Comparison of ENCODE assay signal across 16 cellular contexts in the genomic region with DNA sequence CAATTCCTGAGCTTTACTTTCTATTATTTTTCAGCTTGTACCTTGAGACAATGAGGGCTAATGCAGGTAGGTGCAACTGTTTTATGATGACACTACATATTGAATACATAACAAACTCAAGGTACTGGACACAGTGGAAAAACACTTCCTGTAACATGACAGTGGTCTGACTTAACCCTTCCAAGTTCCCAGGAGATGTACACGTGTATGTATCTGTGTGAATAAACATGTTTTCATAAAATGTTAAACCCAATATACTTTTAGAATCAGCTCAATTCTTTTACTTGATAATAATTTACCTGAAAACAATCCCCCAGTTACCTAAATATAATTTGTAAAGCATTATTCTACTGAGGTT. TPM values are rescaled to one million over a fixed set of nuclear protein-coding genes. Genes with fewer than 3 reads are reported as not detected.
A peak's percentile ranks its signal among the peaks of the same experiment; 100 is the strongest.
DNase-seq lines count a peak whose midpoint lies in the region; ATAC-seq, FAIRE-seq and TF ChIP-seq lines count a peak whose summit lies in the region.
"Had no signal": no experiment of that assay in that cellular context is flagged by ENCODE, and none has a peak within 500 bp of the region (broad histone marks: within the 10 kb centered on the region; RNA-seq: fewer than 3 reads in every experiment).

No MANE protein-coding gene starts in this region.

- H3K27ac ChIP-seq in HUES64 (ENCODE audit: low read depth, low read length) (no peak overlapping the region), coronary artery (peak overlapping the region in 1 of 2 donors; percentile 39), mucosa of rectum (ENCODE audit: low read depth in 2 of 2, low read length in 2 of 2) (peak overlapping the region in 1 of 2 donors; percentile 24), stomach smooth muscle (ENCODE audit: low read length) (peak overlapping the region; percentile 81), spleen (peak overlapping the region in 3 of 8 donors; percentile 58 to 67 (median 60)), pancreas (peak overlapping the region in 2 of 4 donors; percentile 67 to 69)
- H3K27ac ChIP-seq: BLaER1 treated with 17β-estradiol and CSF1 and Interleukin-3, amounts not matched to agents 10 nM and 100 nM; SJCRH30; VCaP had no signal

- ATAC-seq in GM19023 (IDR thresholded peaks at IDR 0.05; ENCODE audit: unreplicated experiment) (no peak), pancreas (no peak)
- ATAC-seq: activated naive CD4-positive, alpha-beta T cell treated with anti-CD3 and anti-CD28 coated beads, Interleukin-2, amount 50 U/mL, for 72 hours; GM12878; naive thymus-derived CD4-positive, alpha-beta T cell had no signal

- H3K4me1 ChIP-seq in HUES64 (ENCODE audit: insufficient read depth, low read length): peaks cover 54% of the 10 kb centered on the region
- peaks cover 10 to 12% of the 10 kb centered on the region in 2 donors for H3K4me1 ChIP-seq in mucosa of rectum (ENCODE audit: control insufficient read depth in 2 of 2, insufficient read depth in 2 of 2, low read length in 2 of 2)
- peaks cover 9% of the 10 kb centered on the region for H3K4me1 ChIP-seq in stomach smooth muscle (ENCODE audit: control insufficient read depth, insufficient read depth, low read length)
- H3K4me1 ChIP-seq in spleen: peaks cover 0 to 18% (median 7%) of the 10 kb centered on the region in 6 donors
- H3K4me1 ChIP-seq in pancreas: peaks cover 0 to 4% (median 4%) of the 10 kb centered on the region in 3 donors
- H3K4me1 ChIP-seq: BLaER1 treated with 17β-estradiol and CSF1 and Interleukin-3, amounts not matched to agents 10 nM and 100 nM; SJCRH30 had no signal

- H3K9me3 ChIP-seq in HUES64 (ENCODE audit: insufficient read depth, low read depth, low read length): no peaks in the 10 kb centered on the region
- H3K9me3 ChIP-seq in mucosa of rectum (ENCODE audit: control insufficient read depth in 2 of 2, low read length in 2 of 2): no peaks in the 10 kb centered on the region
- H3K9me3 ChIP-seq in stomach smooth muscle (ENCODE audit: control insufficient read depth in 2 of 2, low read length in 2 of 2): no peaks in the 10 kb centered on the region
- no peaks in the 10 kb centered on the region for H3K9me3 ChIP-seq in spleen
- H3K9me3 ChIP-seq in pancreas: no peaks in the 10 kb centered on the region
- H3K9me3 ChIP-seq: BLaER1 treated with 17β-estradiol and CSF1 and Interleukin-3, amounts not matched to agents 10 nM and 100 nM; SJCRH30 had no signal

- no peak for TF ChIP-seq POLR2A in spleen (IDR thresholded peaks at IDR 0.05)

- DNase-seq in coronary artery (ENCODE audit: low spot score) (no peak), AG08396 (ENCODE audit: low spot score) (no peak), spleen (no peak), pancreas (no peak)
- DNase-seq: naive thymus-derived CD4-positive, alpha-beta T cell; NCI-H187 treated with DMSO at 0.1 percent for 48 hours; SJCRH30; stimulated activated CD8-positive, alpha-beta memory T cell treated with anti-CD3 and anti-CD28 coated beads, Interleukin-4, amount 100 ng/mL, for 48 hours had no signal

- FAIRE-seq in pancreas (lab: Jason Lieb, UNC): no peak
- FAIRE-seq: GM12878 had no signal

- H3K9ac ChIP-seq in HUES64 (ENCODE audit: low read depth, low read length) (no peak overlapping the region), mucosa of rectum (ENCODE audit: low read depth in 1 of 2, low read length in 2 of 2) (peak overlapping the region in 1 of 2 donors; percentile 56), stomach smooth muscle (ENCODE audit: low read length in 2 of 2) (peak overlapping the region; percentile 63 to 81)
- H3K9ac ChIP-seq: BLaER1 treated with 17β-estradiol and CSF1 and Interleukin-3, amounts not matched to agents 10 nM and 100 nM had no signal

- no CpG with 5 or more reads among the region's 1 CpG for WGBS in HUES64
- WGBS in spleen, 5 donors: 37 to 70% (median 48%) methylated on average over 1 of the region's 1 CpG
- 4 to 11% methylated on average over 1 of the region's 1 CpG for WGBS in pancreas, 2 donors

- no peaks in the 10 kb centered on the region for H3K36me3 ChIP-seq in HUES64 (ENCODE audit: insufficient read depth, low read length)
- no peaks in the 10 kb centered on the region for H3K36me3 ChIP-seq in mucosa of rectum (ENCODE audit: control insufficient read depth in 2 of 2, insufficient read depth in 2 of 2, low read length in 2 of 2)
- H3K36me3 ChIP-seq in stomach smooth muscle (ENCODE audit: control insufficient read depth in 2 of 2, insufficient read depth in 2 of 2, low read length in 2 of 2): no peaks in the 10 kb centered on the region
- no peaks in the 10 kb centered on the region for H3K36me3 ChIP-seq in spleen
- no peaks in the 10 kb centered on the region for H3K36me3 ChIP-seq in pancreas
- H3K36me3 ChIP-seq: BLaER1 treated with 17β-estradiol and CSF1 and Interleukin-3, amounts not matched to agents 10 nM and 100 nM; SJCRH30 had no signal

- H3K4me3 ChIP-seq in HUES64 (ENCODE audit: low read length) (peak overlapping the region; percentile 47; the same call in 1 of the 2 replicates), coronary artery (peak overlapping the region; percentile 75), mucosa of rectum (ENCODE audit: low read length in 2 of 2) (peak overlapping the region; percentile 71 to 89), stomach smooth muscle (ENCODE audit: low read length in 2 of 2) (peak overlapping the region; percentile 83 to 85), spleen (peak overlapping the region in 2 of 8 donors; percentile 44 to 64), pancreas (peak overlapping the region in 2 of 4 donors; percentile 37 to 41)
- H3K4me3 ChIP-seq: BLaER1 treated with 17β-estradiol and CSF1 and Interleukin-3, amounts not matched to agents 10 nM and 100 nM; GM12878; SJCRH30 had no signal

- TF ChIP-seq CTCF in coronary artery (IDR thresholded peaks at IDR 0.05): no peak
- no peak for TF ChIP-seq CTCF in spleen (IDR thresholded peaks at IDR 0.05 in 8 of 11, conservative IDR thresholded peaks at IDR 0.05 in 3 of 11)
- TF ChIP-seq CTCF in pancreas (IDR thresholded peaks at IDR 0.05): no peak

- H3K27me3 ChIP-seq in HUES64 (ENCODE audit: insufficient read depth, low read length) (peaks cover 25% of the 10 kb centered on the region), mucosa of rectum (ENCODE audit: control insufficient read depth in 2 of 2, insufficient read depth in 2 of 2, low read length in 2 of 2) (no peaks in the 10 kb centered on the region), stomach smooth muscle (ENCODE audit: control insufficient read depth in 1 of 2, insufficient read depth in 2 of 2, low read length in 2 of 2) (no peaks in the 10 kb centered on the region), spleen (replicated peaks in 1 of 7) (peaks cover 0 to 4% (median 0%) of the 10 kb centered on the region in 7 donors), pancreas (no peaks in the 10 kb centered on the region)
- H3K27me3 ChIP-seq: BLaER1 treated with 17β-estradiol and CSF1 and Interleukin-3, amounts not matched to agents 10 nM and 100 nM had no signal

- intact Hi-C loops in spleen (cut with DNase I; ENCODE audit: low total_unique reads): no loop called here
- intact Hi-C loops in pancreas (cut with DNase I): no loop called here

RNA-seq across cellular contexts. Expression of a gene that starts 1.2 kb away (rescaled TPM):
- 0.85 TPM for polyA plus RNA-seq in HUES64 (2013, experiment 1 of 2)
- polyA plus RNA-seq in HUES64 (2013, experiment 2 of 2): 1.1 TPM
- total RNA-seq in spleen (1 to 10 TPM in 6 of 7 donors, under 1 TPM in 1; 0.88 to 7.3 (median 3.7) TPM), pancreas (10 to 100 TPM in 1 of 6 donors, 1 to 10 TPM in 5; 7.6 to 12.2 (median 8.4) TPM)
- polyA plus RNA-seq in spleen (under 1 TPM; 0.32 to 0.63 (median 0.53) TPM), pancreas (1 to 10 TPM; 2.7 to 3.2 TPM)
- total RNA-seq: activated naive CD4-positive, alpha-beta T cell treated with anti-CD3 and anti-CD28 coated beads, Interleukin-2, amount 50 U/mL, for 72 hours; naive thymus-derived CD4-positive, alpha-beta T cell had no signal
- polyA plus RNA-seq: naive thymus-derived CD4-positive, alpha-beta T cell had no signal
